ENCODE assay signal across 1 cellular context in genomic region chr9:121285835-121286687, GRCh38.
TF ChIP-seq lines count a peak whose summit lies in the region.

No MANE protein-coding gene starts in this region.

TF ChIP-seq in K562, 482 proteins besides CTCF, POLR2A, EP300 and RAD21 (continued from another document and continues in another):
- TF ChIP-seq ZNF408 (CRISPR knock-in tag; IDR thresholded peaks at IDR 0.05; ENCODE audit: low read depth) (no peak), DACH1 (IDR thresholded peaks at IDR 0.05; ENCODE audit: partially characterized antibody) (no peak), AFF1 (IDR thresholded peaks at IDR 0.05; ENCODE audit: low read depth in 1 of 2, partially characterized antibody in 2 of 2) (no peak), ZNF407 (IDR thresholded peaks at IDR 0.05; ENCODE audit: low read depth) (no peak), AFF4 (CRISPR knock-in tag; IDR thresholded peaks at IDR 0.05) (no peak), ADNP (tag; IDR thresholded peaks at IDR 0.05) (0 out of 2 replicates have a peak, but pooled peaks have one; percentile 11), TCFL5 (CRISPR knock-in tag; conservative IDR thresholded peaks at IDR 0.05) (no peak), HDAC6 (IDR thresholded peaks at IDR 0.05; ENCODE audit: low read depth, low read length) (no peak), ARID3B (CRISPR knock-in tag; IDR thresholded peaks at IDR 0.05; ENCODE audit: borderline replicate concordance) (no peak), ZKSCAN3 (CRISPR knock-in tag; IDR thresholded peaks at IDR 0.05) (no peak), SP2 (IDR thresholded peaks at IDR 0.05; ENCODE audit: extremely low read depth, low read depth, low read length, poor library complexity, severe bottlenecking) (no peak), TBL1XR1 (IDR thresholded peaks at IDR 0.05; ENCODE audit: low read length in 2 of 2) (no peak), RB1 (IDR thresholded peaks at IDR 0.05; ENCODE audit: low read depth) (no peak), ZNF79 (CRISPR knock-in tag; IDR thresholded peaks at IDR 0.05; ENCODE audit: low read depth) (no peak), ZNF639 (CRISPR knock-in tag; conservative IDR thresholded peaks at IDR 0.05 in 1 of 2, IDR thresholded peaks at IDR 0.05 in 1 of 2) (peak in 1 of 2 experiments; percentile 29; a peak in 2 of 4 replicates), ZNF395 (CRISPR knock-in tag; IDR thresholded peaks at IDR 0.05) (peak; percentile 85), ZSCAN29 (IDR thresholded peaks at IDR 0.05) (no peak), SMARCA4 (IDR thresholded peaks at IDR 0.05) (no peak), HNRNPL (IDR thresholded peaks at IDR 0.05; ENCODE audit: low read depth, low read length) (no peak), TEAD2 (tag; IDR thresholded peaks at IDR 0.05) (0 out of 2 replicates have a peak, but pooled peaks have one; percentile 13), YBX1 (IDR thresholded peaks at IDR 0.05) (no peak), NFRKB (IDR thresholded peaks at IDR 0.05; ENCODE audit: low read depth) (peak; percentile 55), NR1H2 (CRISPR knock-in tag; IDR thresholded peaks at IDR 0.05) (no peak), ZNF589 (CRISPR knock-in tag; IDR thresholded peaks at IDR 0.05; ENCODE audit: low read depth) (peak; percentile 16; the same call in 1 of the 2 replicates), LARP7 (IDR thresholded peaks at IDR 0.05) (no peak), E2F5 (CRISPR knock-in tag; IDR thresholded peaks at IDR 0.05) (no peak), ZNF263 (CRISPR knock-in tag; IDR thresholded peaks at IDR 0.05; ENCODE audit: borderline replicate concordance) (peak; percentile 96), KDM5B (IDR thresholded peaks at IDR 0.05; ENCODE audit: insufficient replicate concordance, low read depth, low read length) (peak; percentile 31), TSC22D4 (tag; IDR thresholded peaks at IDR 0.05) (no peak), HMGXB4 (CRISPR knock-in tag; IDR thresholded peaks at IDR 0.05) (no peak), MEF2D (tag; conservative IDR thresholded peaks at IDR 0.05; ENCODE audit: low read depth) (no peak; the same call in 1 of the 2 replicates), ZNF134 (CRISPR knock-in tag; conservative IDR thresholded peaks at IDR 0.05) (no peak), ZNF507 (tag; conservative IDR thresholded peaks at IDR 0.05) (no peak), PHF21A (IDR thresholded peaks at IDR 0.05; ENCODE audit: borderline replicate concordance, low read depth) (no peak)
